Comparison of ENCODE assay signal across 17 cellular contexts in genomic region chr21:33902349-33902748, GRCh38. TPM values are rescaled to one million over a fixed set of nuclear protein-coding genes. Genes with fewer than 3 reads are reported as not detected.
A peak's percentile ranks its signal among the peaks of the same experiment; 100 is the strongest.
DNase-seq lines count a peak whose midpoint lies in the region; ATAC-seq and TF ChIP-seq lines count a peak whose summit lies in the region.
"Had no signal": no experiment of that assay in that cellular context is flagged by ENCODE, and none has a peak within 500 bp of the region (broad histone marks: within the 10 kb centered on the region; RNA-seq: fewer than 3 reads in every experiment).

No MANE protein-coding gene starts in this region.

- peaks cover 33% of the 10 kb centered on the region for H3K36me3 Mint-ChIP-seq in activated naive CD8-positive, alpha-beta T cell treated with anti-CD3 and anti-CD28 coated beads for 36 hours
- H3K36me3 Mint-ChIP-seq in type B pancreatic cell: peaks cover 34% of the 10 kb centered on the region

- H3K79me2 ChIP-seq in HCT116 (ENCODE audit: insufficient read depth, low read length): no peaks in the 10 kb centered on the region

- no peak overlapping the region for H2AFZ ChIP-seq in HCT116 (ENCODE audit: low read depth, low read length, poor library complexity, severe bottlenecking)

- H3K9me2 ChIP-seq in HCT116 (ENCODE audit: insufficient read depth): no peaks in the 10 kb centered on the region

- DNase-seq in HCT116 (ENCODE audit: low read depth, low spot score) (no peak), left ventricle myocardium inferior (no peak), sciatic nerve (ENCODE audit: low spot score) (no peak), type B pancreatic cell (ENCODE audit: extremely low spot score, unreplicated experiment) (no peak), spleen (no peak)
- DNase-seq in activated naive CD8-positive, alpha-beta T cell treated with anti-CD3 and anti-CD28 coated beads for 36 hours: no peak
- DNase-seq: activated CD4-positive, alpha-beta T cell treated with anti-CD3 and anti-CD28 coated beads, Interleukin-2, amount 50 U/mL, for 1 hour; activated naive CD8-positive, alpha-beta T cell treated with anti-CD3 and anti-CD28 coated beads, Interleukin-2, amount 10 ng/mL, durations not matched to agents 7 days and 5 days; kidney; NCI-H2029; T-helper 9 cell had no signal

- H3K4me1 ChIP-seq in HCT116 (ENCODE audit: control insufficient read depth in 1 of 2, insufficient read depth in 2 of 2, low read length in 2 of 2) (no peaks in the 10 kb centered on the region), left ventricle myocardium inferior (peaks cover 15% of the 10 kb centered on the region), spleen (no peaks in the 10 kb centered on the region)
- H3K4me1 ChIP-seq: thyroid gland had no signal

- CTCF ChIA-PET in HCT116 (lab: Charles Lee): interaction anchor here (0.9 to 3.9 kb wide), 4 partner anchors 10 to 703 kb away, joined by 3 to 15 read pairs (median 6); no protein-coding TSS in a partner anchor

- POLR2A ChIA-PET in HCT116 (lab: Charles Lee): interaction anchor here (1.6 kb wide), 1 partner anchor 10 kb away, joined by 3 read pairs; no protein-coding TSS in a partner anchor

- no TSS peak for BruUV-seq in HCT116 (replicated peaks; lab: Mats Ljungman, UMichigan)

- intact Hi-C loops in HCT116 (cut with micrococcal nuclease): loop anchor here (5.0 to 10.0 kb wide), 2 partner anchors 258 to 295 kb away; partner anchors contain the start of genes CRYZL1 and ITSN1
- intact Hi-C loops in left ventricle myocardium inferior (cut with micrococcal nuclease): no loop called here
- intact Hi-C loops in sciatic nerve (cut with DNase I): no loop called here
- intact Hi-C loops in spleen (cut with DNase I; ENCODE audit: low total_unique reads): no loop called here

- ATAC-seq in HCT116 (peak; percentile 28; the same call in 1 of the 2 replicates), sciatic nerve (peak; percentile 27), GM19463 (IDR thresholded peaks at IDR 0.05; ENCODE audit: unreplicated experiment) (no peak)

- no peak overlapping the region for H3K4me2 ChIP-seq in HCT116 (ENCODE audit: low read length)
- H3K4me2 ChIP-seq: smooth muscle cell had no signal

- H3K4me1 Mint-ChIP-seq in activated naive CD8-positive, alpha-beta T cell treated with anti-CD3 and anti-CD28 coated beads for 36 hours: peaks cover 5% of the 10 kb centered on the region
- peaks cover 5% of the 10 kb centered on the region for H3K4me1 Mint-ChIP-seq in type B pancreatic cell (ENCODE audit: unreplicated experiment)

- H3K4me3 ChIP-seq in HCT116 (replicated peaks in 1 of 2; ENCODE audit: low read depth in 1 of 2, low read length in 2 of 2): no peak overlapping the region
- H3K4me3 ChIP-seq in left ventricle myocardium inferior: no peak overlapping the region
- no peak overlapping the region for H3K4me3 ChIP-seq in spleen
- H3K4me3 ChIP-seq: smooth muscle cell, thyroid gland had no signal

- no peak for TF ChIP-seq RAD21 in HCT116 (IDR thresholded peaks at IDR 0.05; ENCODE audit: low read depth)

- RAD21 ChIA-PET in HCT116 (lab: Charles Lee; ENCODE audit: low non-redundant PET in 1 of 2, low total read pairs in 2 of 2, uncharacterized antibody in 2 of 2, unreplicated experiment in 2 of 2): interaction anchor here in 1 of 2 experiments (1.7 kb wide), 1 partner anchor 297 kb away, joined by 8 read pairs; no protein-coding TSS in a partner anchor

- H3K27me3 Mint-ChIP-seq in activated naive CD8-positive, alpha-beta T cell treated with anti-CD3 and anti-CD28 coated beads for 36 hours: no peaks in the 10 kb centered on the region
- H3K27me3 Mint-ChIP-seq in type B pancreatic cell: no peaks in the 10 kb centered on the region
- H3K27me3 Mint-ChIP-seq: activated naive CD8-positive, alpha-beta T cell treated with anti-CD3 and anti-CD28 coated beads, Interleukin-2, amount 10 ng/mL, durations not matched to agents 7 days and 5 days had no signal

- H3K27ac Mint-ChIP-seq in activated naive CD8-positive, alpha-beta T cell treated with anti-CD3 and anti-CD28 coated beads for 36 hours: peak overlapping the region; percentile 67
- H3K27ac Mint-ChIP-seq in type B pancreatic cell: no peak overlapping the region
- H3K27ac Mint-ChIP-seq: stimulated activated effector memory CD8-positive, alpha-beta T cell treated with anti-CD3 and anti-CD28 coated beads, Interleukin-12 subunit alpha, Interleukin-12 subunit beta, amount 100 ng/mL, for 72 hours had no signal

- H3K27me3 ChIP-seq in HCT116 (ENCODE audit: insufficient read depth, low read length) (no peaks in the 10 kb centered on the region), left ventricle myocardium inferior (ENCODE audit: low read depth) (no peaks in the 10 kb centered on the region), spleen (replicated peaks in 1 of 7) (no peaks in the 10 kb centered on the region)
- H3K27me3 ChIP-seq: thyroid gland had no signal

- H3K36me3 ChIP-seq in HCT116 (ENCODE audit: control insufficient read depth in 1 of 2, insufficient read depth in 2 of 2, low read length in 2 of 2): peaks cover 30 to 31% of the 10 kb centered on the region in 2 experiments; a peak in 3 of 4 replicates
- H3K36me3 ChIP-seq in left ventricle myocardium inferior: peaks cover 64% of the 10 kb centered on the region
- peaks cover 5 to 77% (median 57%) of the 10 kb centered on the region in 6 donors for H3K36me3 ChIP-seq in spleen

- 92 to 97% (median 94%) methylated on average over 6 of the region's 6 CpGs for WGBS in spleen, 5 donors

- no peaks in the 10 kb centered on the region for H4K20me1 ChIP-seq in HCT116 (ENCODE audit: insufficient read depth)

- H3K27ac ChIP-seq in HCT116 (ENCODE audit: low read depth, low read length): no peak overlapping the region
- H3K27ac ChIP-seq in left ventricle myocardium inferior (replicated peaks): peak overlapping the region; percentile 31
- no peak overlapping the region for H3K27ac ChIP-seq in spleen
- H3K27ac ChIP-seq: thyroid gland, WERI-Rb-1 had no signal

- no peaks in the 10 kb centered on the region for H3K9me3 Mint-ChIP-seq in activated naive CD8-positive, alpha-beta T cell treated with anti-CD3 and anti-CD28 coated beads for 36 hours
- H3K9me3 Mint-ChIP-seq in type B pancreatic cell: no peaks in the 10 kb centered on the region
- H3K9me3 Mint-ChIP-seq: activated naive CD8-positive, alpha-beta T cell treated with anti-CD3 and anti-CD28 coated beads, Interleukin-2, amount 10 ng/mL, durations not matched to agents 7 days and 5 days; activated T-helper 1 cell treated with anti-CD3 and anti-CD28 coated beads, Interleukin-12 subunit alpha, Interleukin-12 subunit beta, Interleukin-2, Interleukin-4 antibody, amounts not matched to agents 30 ng/mL and 10 ng/mL and 1 ng/mL, durations not matched to agents 14 hours and 24 hours and 36 hours; stimulated activated effector memory CD8-positive, alpha-beta T cell treated with anti-CD3 and anti-CD28 coated beads, Interleukin-12 subunit alpha, Interleukin-12 subunit beta, amount 100 ng/mL, for 72 hours had no signal

- H3K9ac ChIP-seq in HCT116 (ENCODE audit: low read length): no peak overlapping the region

- H3K4me3 Mint-ChIP-seq in activated naive CD8-positive, alpha-beta T cell treated with anti-CD3 and anti-CD28 coated beads for 36 hours: no peak overlapping the region
- H3K4me3 Mint-ChIP-seq in type B pancreatic cell: no peak overlapping the region
- H3K4me3 Mint-ChIP-seq: activated naive CD8-positive, alpha-beta T cell treated with anti-CD3 and anti-CD28 coated beads, Interleukin-2, amount 10 ng/mL, durations not matched to agents 7 days and 5 days; activated T-helper 1 cell treated with anti-CD3 and anti-CD28 coated beads, Interleukin-12 subunit alpha, Interleukin-12 subunit beta, Interleukin-2, Interleukin-4 antibody, amounts not matched to agents 30 ng/mL and 10 ng/mL and 1 ng/mL, durations not matched to agents 14 hours and 24 hours and 36 hours; stimulated activated effector memory CD8-positive, alpha-beta T cell treated with anti-CD3 and anti-CD28 coated beads, Interleukin-12 subunit alpha, Interleukin-12 subunit beta, amount 100 ng/mL, for 72 hours had no signal

- H3K9me3 ChIP-seq in HCT116 (ENCODE audit: control insufficient read depth in 1 of 2, insufficient read depth in 1 of 2, low read depth in 1 of 2, low read length in 2 of 2) (no peaks in the 10 kb centered on the region), left ventricle myocardium inferior (replicated peaks) (no peaks in the 10 kb centered on the region), spleen (no peaks in the 10 kb centered on the region)
- H3K9me3 ChIP-seq: thyroid gland had no signal

- no peak for TF ChIP-seq POLR2A in HCT116 (IDR thresholded peaks at IDR 0.05; ENCODE audit: borderline replicate concordance, extremely low read depth, insufficient read depth, insufficient read length)
- TF ChIP-seq POLR2A in spleen (IDR thresholded peaks at IDR 0.05): no peak

- TF ChIP-seq CTCF in HCT116 (IDR thresholded peaks at IDR 0.05 in 2 of 3, conservative IDR thresholded peaks at IDR 0.05 in 1 of 3; ENCODE audit: borderline replicate concordance in 1 of 3, insufficient read depth in 1 of 3, low read depth in 2 of 3, low read length in 2 of 3) (no peak), left ventricle myocardium inferior (IDR thresholded peaks at IDR 0.05; ENCODE audit: borderline replicate concordance) (no peak), type B pancreatic cell (conservative IDR thresholded peaks at IDR 0.05) (no peak), spleen (IDR thresholded peaks at IDR 0.05 in 8 of 11, conservative IDR thresholded peaks at IDR 0.05 in 3 of 11) (no peak)

TF ChIP-seq in HCT116, 20 proteins besides CTCF, POLR2A, EP300 and RAD21:
- TF ChIP-seq EZH2 (IDR thresholded peaks at IDR 0.05) (no peak), MAX (IDR thresholded peaks at IDR 0.05) (no peak), FOSL1 (IDR thresholded peaks at IDR 0.05; ENCODE audit: low read depth) (no peak), ELF1 (IDR thresholded peaks at IDR 0.05; ENCODE audit: borderline replicate concordance, low read depth) (no peak), CBX3 (IDR thresholded peaks at IDR 0.05; ENCODE audit: low read depth) (no peak)

RNA-seq across cellular contexts. Expression of gene ATP5PO, which starts 13.3 kb away (rescaled TPM):
- total RNA-seq in HCT116 (2021; ENCODE audit: unreplicated experiment) (238 TPM), left ventricle myocardium inferior (780 TPM), sciatic nerve (112 TPM), type B pancreatic cell (ENCODE audit: low replicate concordance) (257 and 264 TPM in 2 replicates), spleen (100 to 1,000 TPM in 6 of 7 donors, 10 to 100 TPM in 1; 97.6 to 154 (median 125) TPM)
- 214 and 306 TPM in 2 replicates for polyA plus RNA-seq in HCT116 (2012)
- total RNA-seq in activated naive CD8-positive, alpha-beta T cell treated with anti-CD3 and anti-CD28 coated beads for 36 hours: 100 to 1,000 TPM; 219 to 221 TPM
- 100 to 1,000 TPM; 245 to 286 (median 255) TPM for polyA plus RNA-seq in spleen
